15 cellular contexts compared by ENCODE assay signal in the genomic region with DNA sequence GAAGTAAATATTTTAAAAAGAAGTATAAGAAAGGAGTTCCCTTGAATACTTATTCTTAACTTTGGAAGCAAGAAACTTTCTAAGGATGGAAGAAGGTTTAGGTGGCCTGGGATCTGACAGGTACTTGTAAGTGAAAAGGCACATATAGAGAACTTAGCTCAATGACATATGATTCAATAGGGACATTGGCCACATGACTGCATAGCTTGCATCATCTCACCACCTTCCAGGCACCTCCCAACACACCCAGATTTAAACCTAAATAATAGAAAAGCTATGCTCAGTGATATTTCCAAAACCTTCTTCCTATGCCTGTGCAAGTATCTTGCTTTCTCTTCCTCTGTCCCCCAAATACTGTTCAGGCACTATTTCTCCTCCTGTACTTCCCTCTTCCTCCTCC. TPM values are rescaled to one million over a fixed set of nuclear protein-coding genes. Genes with fewer than 3 reads are reported as not detected.
A peak's percentile ranks its signal among the peaks of the same experiment; 100 is the strongest.
DNase-seq lines count a peak whose midpoint lies in the region; ATAC-seq and TF ChIP-seq lines count a peak whose summit lies in the region.
"Had no signal": no experiment of that assay in that cellular context is flagged by ENCODE, and none has a peak within 500 bp of the region (broad histone marks: within the 10 kb centered on the region; RNA-seq: fewer than 3 reads in every experiment).

No MANE protein-coding gene starts in this region.

- H3K4me3 Mint-ChIP-seq in activated CD4-positive, alpha-beta T cell treated with anti-CD3 and anti-CD28 coated beads for 36 hours, result no peak overlapping the region
- H3K4me3 Mint-ChIP-seq: CD8-positive, alpha-beta T cell; GM23338; IgD-negative memory B cell had no signal

- H3K4me1 ChIP-seq in heart left ventricle, result peaks cover 0 to 3% (median 0%) of the 10 kb centered on the region in 12 donors

- H3K27ac ChIP-seq in VCaP (peak overlapping the region; percentile 90), heart left ventricle (no peak overlapping the region)
- H3K27ac ChIP-seq: BLaER1 treated with 17β-estradiol and CSF1 and Interleukin-3, amounts not matched to agents 10 nM and 100 nM had no signal

- no peak overlapping the region for H3K27ac Mint-ChIP-seq in activated CD4-positive, alpha-beta T cell treated with anti-CD3 and anti-CD28 coated beads for 36 hours
- H3K27ac Mint-ChIP-seq: CD8-positive, alpha-beta T cell; GM23338; IgD-negative memory B cell had no signal

- no peaks in the 10 kb centered on the region for H3K9me3 ChIP-seq in heart left ventricle
- H3K9me3 ChIP-seq: BLaER1 treated with 17β-estradiol and CSF1 and Interleukin-3, amounts not matched to agents 10 nM and 100 nM had no signal

- no peaks in the 10 kb centered on the region for H3K36me3 ChIP-seq in heart left ventricle
- H3K36me3 ChIP-seq: BLaER1 treated with 17β-estradiol and CSF1 and Interleukin-3, amounts not matched to agents 10 nM and 100 nM had no signal

- POLR2A ChIA-PET in activated CD4-positive, alpha-beta T cell treated with anti-CD3 and anti-CD28 coated beads for 36 hours (lab: Charles Lee), result no interaction called here

- H3K27me3 Mint-ChIP-seq in activated CD4-positive, alpha-beta T cell treated with anti-CD3 and anti-CD28 coated beads for 36 hours, result peaks cover 10% of the 10 kb centered on the region

- peak; percentile 4 for DNase-seq in activated CD4-positive, alpha-beta T cell treated with anti-CD3 and anti-CD28 coated beads for 36 hours
- DNase-seq in activated CD4-positive, alpha-beta T cell treated with anti-CD3 and anti-CD28 coated beads, Interleukin-2, amount 50 U/mL, for 4 hours, result no peak
- DNase-seq in epithelial cell of esophagus (ENCODE audit: low read depth) (peak; percentile 39), heart left ventricle (no peak), midbrain (lab: John Stamatoyannopoulos, UW) (no peak), DMS114 treated with DMSO at 0.1 percent for 48 hours (lab: John Stamatoyannopoulos, UW; ENCODE audit: unreplicated experiment) (no peak)
- DNase-seq: 8988T; CD8-positive, alpha-beta T cell; DMS 273 treated with DMSO at 0.1 percent for 48 hours; H7 had no signal

- CTCF ChIA-PET in activated CD4-positive, alpha-beta T cell treated with anti-CD3 and anti-CD28 coated beads for 36 hours (lab: Charles Lee), result no interaction called here

- H3K36me3 Mint-ChIP-seq in activated CD4-positive, alpha-beta T cell treated with anti-CD3 and anti-CD28 coated beads for 36 hours (ENCODE audit: low read depth), result no peaks in the 10 kb centered on the region
- H3K36me3 Mint-ChIP-seq: CD8-positive, alpha-beta T cell; IgD-negative memory B cell had no signal

- peaks cover 0 to 1% (median 0%) of the 10 kb centered on the region in 9 donors for H3K27me3 ChIP-seq in heart left ventricle
- H3K27me3 ChIP-seq: BLaER1 treated with 17β-estradiol and CSF1 and Interleukin-3, amounts not matched to agents 10 nM and 100 nM had no signal

- TF ChIP-seq POLR2A in heart left ventricle (IDR thresholded peaks at IDR 0.05), result no peak

- no peak overlapping the region for H3K4me3 ChIP-seq in epithelial cell of esophagus (ENCODE audit: low read length)
- H3K4me3 ChIP-seq in heart left ventricle, result no peak overlapping the region
- H3K4me3 ChIP-seq: BLaER1 treated with 17β-estradiol and CSF1 and Interleukin-3, amounts not matched to agents 10 nM and 100 nM; GM23338 had no signal

- no peak for ATAC-seq in activated CD4-positive, alpha-beta T cell treated with anti-CD3 and anti-CD28 coated beads for 36 hours
- no peak for ATAC-seq in heart left ventricle
- ATAC-seq: CD8-positive, alpha-beta T cell; GM23338; HepG2 had no signal

- intact Hi-C loops in activated CD4-positive, alpha-beta T cell treated with anti-CD3 and anti-CD28 coated beads for 36 hours (cut with DNase I, micrococcal nuclease), result loop anchor here in 1 of 2 experiments (10.0 kb wide), 1 partner anchor 355 kb away; no protein-coding TSS in a partner anchor
- intact Hi-C loops in heart left ventricle (cut with DNase I), result loop anchor here in 1 of 10 donors (10.0 kb wide), 1 partner anchor 345 kb away; no protein-coding TSS in a partner anchor

- H3K9me3 Mint-ChIP-seq in activated CD4-positive, alpha-beta T cell treated with anti-CD3 and anti-CD28 coated beads for 36 hours (ENCODE audit: low read depth), result no peaks in the 10 kb centered on the region
- H3K9me3 Mint-ChIP-seq: CD8-positive, alpha-beta T cell; GM23338; IgD-negative memory B cell had no signal

- TF ChIP-seq CTCF in VCaP (conservative IDR thresholded peaks at IDR 0.05) (no peak), epithelial cell of esophagus (IDR thresholded peaks at IDR 0.05; ENCODE audit: insufficient read depth, low read depth, low read length, missing control alignments) (no peak), heart left ventricle (IDR thresholded peaks at IDR 0.05) (no peak)

- H3K4me1 Mint-ChIP-seq in activated CD4-positive, alpha-beta T cell treated with anti-CD3 and anti-CD28 coated beads for 36 hours, result peaks cover 5% of the 10 kb centered on the region

RNA-seq across cellular contexts. Expression of a gene that starts 4.7 kb away (rescaled TPM):
- total RNA-seq in activated CD4-positive, alpha-beta T cell treated with anti-CD3 and anti-CD28 coated beads for 36 hours, result 1 to 10 TPM; 1.1 to 1.8 TPM
- 1 to 10 TPM; 4.1 to 8.4 (median 6.3) TPM for total RNA-seq in heart left ventricle
- polyA plus RNA-seq in heart left ventricle, result 1 to 10 TPM; 1.1 to 1.2 TPM
- total RNA-seq: HepG2 had no signal
- polyA plus RNA-seq: HepG2 had no signal

Comparison
In these comparisons a context has a peak if more than half of its experiments do, and no peak if none do; other contexts are left out.
1. DNase-seq: peak in activated CD4-positive, alpha-beta T cell treated with anti-CD3 and anti-CD28 coated beads for 36 hours (single experiment) and epithelial cell of esophagus (single experiment); none in activated CD4-positive, alpha-beta T cell treated with anti-CD3 and anti-CD28 coated beads, Interleukin-2, amount 50 U/mL, for 4 hours (0 of 2), heart left ventricle (0 of 5), midbrain (single experiment) and DMS114 treated with DMSO at 0.1 percent for 48 hours (single experiment).